8 cellular contexts compared by ENCODE assay signal in the genomic region with DNA sequence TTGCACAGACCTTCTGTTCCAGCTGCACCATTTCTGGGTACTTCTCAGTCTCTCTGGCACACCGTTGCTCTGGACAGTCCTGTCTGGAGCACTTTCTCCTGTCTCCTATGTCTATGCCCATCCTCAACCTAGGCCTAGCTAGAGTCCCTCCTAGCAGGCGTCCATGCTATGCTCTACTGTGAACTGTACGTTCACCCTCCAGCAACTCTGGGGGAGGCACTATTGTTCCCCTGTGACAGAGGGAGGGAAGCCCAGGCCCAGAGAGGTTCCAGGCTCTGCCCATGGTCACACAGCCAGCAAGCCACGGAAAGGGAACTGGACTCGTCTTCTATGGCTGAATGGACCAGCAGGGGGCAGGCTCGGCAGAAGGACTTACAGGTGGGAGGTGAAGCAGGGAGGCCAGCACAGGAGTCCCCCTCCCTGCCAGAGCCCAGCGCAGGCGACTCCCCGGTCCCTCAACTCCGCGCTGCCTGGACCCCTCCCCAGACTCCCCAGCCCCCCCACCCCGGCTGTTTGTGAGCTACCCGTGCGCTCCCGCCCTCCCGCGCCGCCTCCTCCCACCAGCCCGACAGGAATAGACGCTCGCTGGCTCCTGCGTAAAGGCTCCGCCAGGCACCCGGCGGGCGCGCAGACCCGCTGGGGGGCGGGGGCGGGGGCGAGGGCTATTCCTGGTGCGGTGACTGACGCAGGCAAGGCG. TPM values are rescaled to one million over a fixed set of nuclear protein-coding genes. Genes with fewer than 3 reads are reported as not detected.
A peak's percentile ranks its signal among the peaks of the same experiment; 100 is the strongest.
DNase-seq lines count a peak whose midpoint lies in the region; ATAC-seq, FAIRE-seq and TF ChIP-seq lines count a peak whose summit lies in the region.

No MANE protein-coding gene starts in this region.

- peaks cover 8% of the 10 kb centered on the region for H3K4me1 Mint-ChIP-seq in activated CD4-positive, alpha-beta memory T cell treated with anti-CD3 and anti-CD28 coated beads for 36 hours (ENCODE audit: low read depth)
- peaks cover 9 to 14% of the 10 kb centered on the region in 2 donors for H3K4me1 Mint-ChIP-seq in stimulated activated naive B cell treated with anti-CD40 and anti-IgM and Interleukin-4, amounts not matched to agents 10 μg/mL and 1 μg/mL and 100 μg/mL, for 72 hours

- H4K20me1 ChIP-seq in H1 (replicated peaks in 1 of 2; ENCODE audit: control insufficient read depth in 1 of 2, insufficient read depth in 2 of 2, low read length in 2 of 2), result peaks cover 0 to 2% of the 10 kb centered on the region in 2 experiments

- H2AFZ ChIP-seq in H1 (ENCODE audit: low read length), result no peak overlapping the region

- H4K91ac ChIP-seq in H1 (replicated peaks; ENCODE audit: insufficient read length, low read length), result peak overlapping the region; percentile 99

- H3K4ac ChIP-seq in H1 (replicated peaks; ENCODE audit: insufficient read length, low read depth, low read length), result peak overlapping the region; percentile 73

- peak overlapping the region in 2 of 4 experiments; percentile 26 to 31; a peak in 3 of 7 replicates for H3K9ac ChIP-seq in H1 (replicated peaks in 1 of 4; ENCODE audit: extremely low read depth in 1 of 4, low read depth in 3 of 4, low read length in 3 of 4)

- peak overlapping the region; percentile 84 for H3K27ac ChIP-seq in H1 (ENCODE audit: low read depth, low read length)

- H2BK120ac ChIP-seq in H1 (replicated peaks; ENCODE audit: low read depth, low read length), result peak overlapping the region; percentile 86

- H2AK5ac ChIP-seq in H1 (ENCODE audit: low read depth, low read length), result 0 out of 2 replicates have a peak overlapping the region, but pooled peaks have one; percentile 69

- H2BK12ac ChIP-seq in H1 (ENCODE audit: low read depth, low read length), result peak overlapping the region; percentile 99; the same call in 1 of the 2 replicates

- peak; percentile 26 for DNase-seq in DMS153 (lab: John Stamatoyannopoulos, UW)
- no peak for DNase-seq in DMS153 treated with DMSO at 0.1 percent for 48 hours (lab: John Stamatoyannopoulos, UW; ENCODE audit: unreplicated experiment)
- peak; percentile 22 for DNase-seq in NCI-H1694 treated with DMSO at 0.1 percent for 48 hours (lab: John Stamatoyannopoulos, UW)
- peak; percentile 81 for DNase-seq in activated CD4-positive, alpha-beta memory T cell treated with anti-CD3 and anti-CD28 coated beads for 36 hours
- peak in 1 of 2 experiments; percentile 93 for DNase-seq in H1 (ENCODE audit: low read depth in 1 of 2, low spot score in 2 of 2)
- peak; percentile 75 to 90 (median 89) for DNase-seq in mucosa of descending colon
- peak; percentile 54 for DNase-seq in stimulated activated naive B cell treated with anti-CD40 and anti-IgM and Interleukin-4, amounts not matched to agents 10 μg/mL and 1 μg/mL and 100 μg/mL, for 72 hours

- H2BK20ac ChIP-seq in H1 (ENCODE audit: low read length), result peak overlapping the region; percentile 86

- no peak overlapping the region for H3K14ac ChIP-seq in H1 (ENCODE audit: insufficient read length)

- H3K4me2 ChIP-seq in H1 (ENCODE audit: insufficient read depth in 1 of 2, low read depth in 2 of 2, low read length in 2 of 2), result peak overlapping the region; percentile 73 to 100

- no peak for TF ChIP-seq POLR2A in H1 (IDR thresholded peaks at IDR 0.05; ENCODE audit: control extremely low read depth in 1 of 2, low read depth in 2 of 2, low read length in 2 of 2)

- POLR2A ChIA-PET in activated CD4-positive, alpha-beta memory T cell treated with anti-CD3 and anti-CD28 coated beads for 36 hours (lab: Charles Lee), result interaction anchor here (1.1 kb wide), 1 partner anchor 25 kb away, joined by 3 read pairs; no protein-coding TSS in a partner anchor
- POLR2A ChIA-PET in H1 (lab: Charles Lee; ENCODE audit: partially characterized antibody), result interaction anchor here (0.7 to 10.0 kb wide), 18 partner anchors 9 to 1170 kb away, joined by 3 to 142 read pairs (median 6); no protein-coding TSS in a partner anchor

- H3K4me1 ChIP-seq in H1 (replicated peaks in 1 of 4; ENCODE audit: control insufficient read depth in 3 of 4, insufficient read depth in 4 of 4, low read length in 3 of 4), result peaks cover 13 to 42% (median 32%) of the 10 kb centered on the region in 4 experiments
- H3K4me1 ChIP-seq in mucosa of descending colon (ENCODE audit: low read depth), result peaks cover 16% of the 10 kb centered on the region

- intact Hi-C loops in activated CD4-positive, alpha-beta memory T cell treated with anti-CD3 and anti-CD28 coated beads for 36 hours (cut with micrococcal nuclease), result loop anchor here (1.0 to 2.0 kb wide), 2 partner anchors 187 to 240 kb away; no protein-coding TSS in a partner anchor
- intact Hi-C loops in mucosa of descending colon (cut with DNase I, micrococcal nuclease), result loop anchor here in 1 of 2 donors (10.0 kb wide), 1 partner anchor 190 kb away; no protein-coding TSS in a partner anchor

- no peaks in the 10 kb centered on the region for H3K9me3 ChIP-seq in H1 (ENCODE audit: insufficient read depth in 2 of 2, low read depth in 1 of 2, low read length in 1 of 2)
- H3K9me3 ChIP-seq in mucosa of descending colon, result no peaks in the 10 kb centered on the region

- H3K18ac ChIP-seq in H1 (ENCODE audit: extremely low read depth, low read length), result peak overlapping the region; percentile 100

- no peak overlapping the region for H3K4me3 Mint-ChIP-seq in activated CD4-positive, alpha-beta memory T cell treated with anti-CD3 and anti-CD28 coated beads for 36 hours
- peak overlapping the region; percentile 75 to 76 for H3K4me3 Mint-ChIP-seq in stimulated activated naive B cell treated with anti-CD40 and anti-IgM and Interleukin-4, amounts not matched to agents 10 μg/mL and 1 μg/mL and 100 μg/mL, for 72 hours

- H4K5ac ChIP-seq in H1 (ENCODE audit: insufficient read length, low read depth, low read length), result peak overlapping the region; percentile 99

- H3K36me3 Mint-ChIP-seq in activated CD4-positive, alpha-beta memory T cell treated with anti-CD3 and anti-CD28 coated beads for 36 hours, result no peaks in the 10 kb centered on the region
- no peaks in the 10 kb centered on the region for H3K36me3 Mint-ChIP-seq in stimulated activated naive B cell treated with anti-CD40 and anti-IgM and Interleukin-4, amounts not matched to agents 10 μg/mL and 1 μg/mL and 100 μg/mL, for 72 hours

- no peak overlapping the region for H3K27ac Mint-ChIP-seq in activated CD4-positive, alpha-beta memory T cell treated with anti-CD3 and anti-CD28 coated beads for 36 hours
- H3K27ac Mint-ChIP-seq in stimulated activated naive B cell treated with anti-CD40 and anti-IgM and Interleukin-4, amounts not matched to agents 10 μg/mL and 1 μg/mL and 100 μg/mL, for 72 hours, result no peak overlapping the region

- H2BK15ac ChIP-seq in H1 (ENCODE audit: low read length), result peak overlapping the region; percentile 95

- H3K23ac ChIP-seq in H1 (ENCODE audit: insufficient read length), result no peak overlapping the region

- no peak for TF ChIP-seq EP300 in H1 (IDR thresholded peaks at IDR 0.05; ENCODE audit: borderline replicate concordance in 1 of 2, low read depth in 2 of 2, low read length in 2 of 2)

- no peak for FAIRE-seq in H1 (lab: Jason Lieb, UNC)

- H4K8ac ChIP-seq in H1 (ENCODE audit: extremely low read depth, insufficient read depth, low read length), result peak overlapping the region; percentile 88

- peaks cover 36% of the 10 kb centered on the region for H3K27me3 Mint-ChIP-seq in activated CD4-positive, alpha-beta memory T cell treated with anti-CD3 and anti-CD28 coated beads for 36 hours
- H3K27me3 Mint-ChIP-seq in stimulated activated naive B cell treated with anti-CD40 and anti-IgM and Interleukin-4, amounts not matched to agents 10 μg/mL and 1 μg/mL and 100 μg/mL, for 72 hours, result peaks cover 67 to 86% of the 10 kb centered on the region in 2 donors

- peaks cover 16% of the 10 kb centered on the region for H3K23me2 ChIP-seq in H1 (ENCODE audit: low read depth, low read length)

- WGBS in H1 (ENCODE audit: extremely low coverage in 1 of 2, insufficient coverage in 1 of 2, insufficient read length in 1 of 2, insufficient replicate concordance in 2 of 2, low coverage in 1 of 2, low lambda C conversion rate in 2 of 2, missing lambda C conversion rate in 1 of 2), 2 experiments, result 0% methylated on average over 12 of the region's 34 CpGs; no CpG with 5 or more reads in 1 of the 2 experiments

- no peaks in the 10 kb centered on the region for H3K9me3 Mint-ChIP-seq in activated CD4-positive, alpha-beta memory T cell treated with anti-CD3 and anti-CD28 coated beads for 36 hours
- no peaks in the 10 kb centered on the region for H3K9me3 Mint-ChIP-seq in stimulated activated naive B cell treated with anti-CD40 and anti-IgM and Interleukin-4, amounts not matched to agents 10 μg/mL and 1 μg/mL and 100 μg/mL, for 72 hours

- H3K27me3 ChIP-seq in H1 (replicated peaks in 1 of 4; ENCODE audit: control insufficient read depth in 3 of 4, extremely low read depth in 1 of 4, insufficient read depth in 3 of 4, low read length in 3 of 4), result no peaks in the 10 kb centered on the region; a peak in 1 of 7 replicates

- ATAC-seq in mucosa of descending colon, result peak; percentile 69
- peak; percentile 53 to 66 for ATAC-seq in stimulated activated naive B cell treated with anti-CD40 and anti-IgM and Interleukin-4, amounts not matched to agents 10 μg/mL and 1 μg/mL and 100 μg/mL, for 72 hours (replicated peaks)
- ATAC-seq in GM21515 (IDR thresholded peaks at IDR 0.05; ENCODE audit: unreplicated experiment), result no peak

- peak overlapping the region; percentile 23 for H3K56ac ChIP-seq in H1 (replicated peaks; ENCODE audit: insufficient read length, low read depth, low read length)

- peak overlapping the region; percentile 18 to 68 (median 47); a peak in 7 of 8 replicates for H3K4me3 ChIP-seq in H1 (ENCODE audit: extremely low read depth in 1 of 4, insufficient read depth in 2 of 4, low read depth in 3 of 4, low read length in 4 of 4)
- no peak overlapping the region for H3K4me3 ChIP-seq in mucosa of descending colon

- peaks cover 4% of the 10 kb centered on the region; the same call in 1 of the 2 replicates for H3K79me1 ChIP-seq in H1 (ENCODE audit: low read depth, low read length)

- CTCF ChIA-PET in activated CD4-positive, alpha-beta memory T cell treated with anti-CD3 and anti-CD28 coated beads for 36 hours (lab: Charles Lee), result interaction anchor here (0.6 to 4.4 kb wide), 17 partner anchors 8 to 187 kb away, joined by 3 to 34 read pairs (median 5); no protein-coding TSS in a partner anchor
- CTCF ChIA-PET in H1 (lab: Charles Lee; ENCODE audit: partially characterized antibody), result interaction anchor here (0.5 to 18.0 kb wide), 43 partner anchors 11 to 628 kb away, joined by 3 to 361 read pairs (median 4); no protein-coding TSS in a partner anchor

- TF ChIP-seq CTCF in H1 (IDR thresholded peaks at IDR 0.05; ENCODE audit: control extremely low read depth in 1 of 3, insufficient read depth in 1 of 3, low read depth in 1 of 3, low read length in 3 of 3) (peak in 2 of 3 experiments; percentile 58 to 73; a peak in 3 of 4 replicates), mucosa of descending colon (IDR thresholded peaks at IDR 0.05) (peak; percentile 53)

- H3K79me2 ChIP-seq in H1 (ENCODE audit: control insufficient read depth in 1 of 2, insufficient read depth in 2 of 2, low read length in 2 of 2), result peaks cover 4 to 25% of the 10 kb centered on the region in 2 experiments; a peak in 3 of 4 replicates

- TF ChIP-seq RAD21 in H1 (IDR thresholded peaks at IDR 0.05 in 1 of 2, conservative IDR thresholded peaks at IDR 0.05 in 1 of 2; ENCODE audit: low read depth in 2 of 2, low read length in 2 of 2), result peak; percentile 47 to 55

- H2BK5ac ChIP-seq in H1 (ENCODE audit: low read depth, low read length), result peak overlapping the region; percentile 99

- no peaks in the 10 kb centered on the region; a peak in 1 of 8 replicates for H3K36me3 ChIP-seq in H1 (ENCODE audit: control insufficient read depth in 2 of 4, insufficient read depth in 4 of 4, low read length in 3 of 4)
- H3K36me3 ChIP-seq in mucosa of descending colon (ENCODE audit: low read depth), result no peaks in the 10 kb centered on the region

RNA-seq across cellular contexts. Expression of a gene that starts 1.7 kb away (rescaled TPM):
- total RNA-seq in activated CD4-positive, alpha-beta memory T cell treated with anti-CD3 and anti-CD28 coated beads for 36 hours, result not detected
- 56.4 and 57.1 TPM in 2 replicates for total RNA-seq in H1 (2021; fragmentation: NEBNext Ultra II Directional; extraction: Animal tissue kit (Norgen Biotek cat#: 25700))
- 114 and 166 TPM in 2 replicates for polyA plus RNA-seq in H1 (2011; rRNA removed)
- polyA plus RNA-seq in H1 (2011; cell fraction: cytosol; rRNA removed), result 51.3 TPM
- polyA plus RNA-seq in H1 (2011; cell fraction: nucleus; rRNA removed), result 94.7 TPM
- polyA plus RNA-seq in H1 (2012, experiment 1 of 2), result 31.6 to 91.8 TPM (median 75.5 TPM) in 4 replicates
- polyA plus RNA-seq in H1 (2012, experiment 2 of 2), result 55.3 TPM
- polyA plus RNA-seq in H1 (2013, experiment 1 of 2), result 73.3 TPM
- 75.1 TPM for polyA plus RNA-seq in H1 (2013, experiment 2 of 2)
- polyA minus RNA-seq in H1 (2011; rRNA and poly(A)+ RNA removed), result 33.5 and 61.7 TPM in 2 replicates
- 36.0 TPM for polyA minus RNA-seq in H1 (2011; cell fraction: cytosol; rRNA and poly(A)+ RNA removed)
- 39.2 TPM for polyA minus RNA-seq in H1 (2011; cell fraction: nucleus; rRNA and poly(A)+ RNA removed)
- total RNA-seq in mucosa of descending colon, result 1 to 10 TPM; 1.8 to 2.6 (median 1.9) TPM

Comparison
In these comparisons a context has a peak if more than half of its experiments do, and no peak if none do; other contexts are left out.
1. RNA of a gene that starts 1.7 kb away (total RNA-seq): 56.4 to 57.1 TPM in H1; 1.8 to 2.6 TPM in mucosa of descending colon and not detected in activated CD4-positive, alpha-beta memory T cell treated with anti-CD3 and anti-CD28 coated beads for 36 hours; every median in the first group is over 10 times any median in the second.